12 cellular contexts compared by ENCODE assay signal in genomic region chr10:21171197-21171935, GRCh38.
DNase-seq lines count a peak whose midpoint lies in the region; TF ChIP-seq lines count a peak whose summit lies in the region.
"Had no signal": no experiment of that assay in that cellular context is flagged by ENCODE, and none has a peak within 500 bp of the region (broad histone marks: within the 10 kb centered on the region; RNA-seq: fewer than 3 reads in every experiment).

No MANE protein-coding gene starts in this region.

- no peak overlapping the region for H2AFZ ChIP-seq in PC-9

- H3K4me2 ChIP-seq in PC-9: no peak overlapping the region

- peaks cover 3% of the 10 kb centered on the region for H3K4me1 Mint-ChIP-seq in activated CD4-positive, alpha-beta T cell treated with anti-CD3 and anti-CD28 coated beads, Interleukin-2, amount 10 ng/mL, durations not matched to agents 24 days and 14 days

- H3K9me3 Mint-ChIP-seq in activated CD4-positive, alpha-beta T cell treated with anti-CD3 and anti-CD28 coated beads, Interleukin-2, amount 10 ng/mL, durations not matched to agents 24 days and 14 days: no peaks in the 10 kb centered on the region

- H3K27ac ChIP-seq in PC-9 (no peak overlapping the region), thyroid gland (peak overlapping the region in 2 of 3 donors; percentile 19 to 94)
- H3K27ac ChIP-seq: spleen had no signal

- DNase-seq in activated CD4-positive, alpha-beta T cell treated with anti-CD3 and anti-CD28 coated beads for 48 hours: peak; percentile 21
- DNase-seq in activated CD4-positive, alpha-beta T cell treated with anti-CD3 and anti-CD28 coated beads, Interleukin-2, amount 10 ng/mL, durations not matched to agents 24 days and 14 days: no peak
- DNase-seq in PC-9 (no peak), fibroblast of mammary gland (ENCODE audit: low read depth) (peak; percentile 37), thyroid gland (no peak), NCI-H524 (lab: John Stamatoyannopoulos, UW) (no peak), SIG-M5 treated with dmso at 0.1 percent for 504 hours (lab: John Stamatoyannopoulos, UW; ENCODE audit: unreplicated experiment) (no peak)
- no peak for DNase-seq in central memory CD4-positive, alpha-beta T cell
- DNase-seq: HCEC 1CT; spleen; stimulated activated naive CD4-positive, alpha-beta T cell had no signal

- CTCF ChIA-PET in PC-9 (lab: Charles Lee): interaction anchor here (0.7 kb wide), 1 partner anchor 8 kb away, joined by 3 read pairs; no protein-coding TSS in a partner anchor

- POLR2A ChIA-PET in PC-9 (lab: Charles Lee; ENCODE audit: unreplicated experiment): no interaction called here

- no peaks in the 10 kb centered on the region for H4K20me1 ChIP-seq in PC-9 (ENCODE audit: insufficient read depth)

- H3K27me3 Mint-ChIP-seq in activated CD4-positive, alpha-beta T cell treated with anti-CD3 and anti-CD28 coated beads, Interleukin-2, amount 10 ng/mL, durations not matched to agents 24 days and 14 days: peaks cover 40% of the 10 kb centered on the region

- no TSS peak for BruUV-seq in PC-9 (replicated peaks; lab: Mats Ljungman, UMichigan)

- H3K9me3 ChIP-seq in PC-9 (ENCODE audit: insufficient read depth, low read depth) (no peaks in the 10 kb centered on the region), thyroid gland (no peaks in the 10 kb centered on the region)
- H3K9me3 ChIP-seq: spleen had no signal

- peak; percentile 41; the same call in 1 of the 2 replicates for TF ChIP-seq CTCF in PC-9 (conservative IDR thresholded peaks at IDR 0.05)
- TF ChIP-seq CTCF in fibroblast of mammary gland (conservative IDR thresholded peaks at IDR 0.05; ENCODE audit: control insufficient read depth, insufficient read depth, low read depth, low read length): peak; percentile 48
- peak in 1 of 6 experiments; percentile 17 for TF ChIP-seq CTCF in thyroid gland (IDR thresholded peaks at IDR 0.05)

- H3K4me3 ChIP-seq in PC-9 (no peak overlapping the region), fibroblast of mammary gland (ENCODE audit: control insufficient read depth, low read depth, low read length) (no peak overlapping the region), thyroid gland (replicated peaks in 1 of 3) (no peak overlapping the region)
- H3K4me3 ChIP-seq: lung, spleen had no signal

- H3K27me3 ChIP-seq in PC-9 (ENCODE audit: insufficient read depth, low read depth): no peaks in the 10 kb centered on the region
- H3K27me3 ChIP-seq in thyroid gland: no peaks in the 10 kb centered on the region

- intact Hi-C loops in activated CD4-positive, alpha-beta T cell treated with anti-CD3 and anti-CD28 coated beads, Interleukin-2, amount 10 ng/mL, durations not matched to agents 24 days and 14 days (cut with micrococcal nuclease): loop anchor here (10.0 kb wide), 2 partner anchors 323 to 1173 kb away; partner anchors contain the start of gene SPAG6
- intact Hi-C loops in PC-9 (cut with micrococcal nuclease; ENCODE audit: unreplicated experiment) (loop anchor here (5.0 kb wide), 2 partner anchors 89 to 356 kb away; partner anchors contain the start of gene SKIDA1), thyroid gland (cut with DNase I) (no loop called here)

- H3K4me1 ChIP-seq in PC-9 (replicated peaks; ENCODE audit: insufficient read depth) (peaks cover 24% of the 10 kb centered on the region), thyroid gland (peaks cover 28 to 47% of the 10 kb centered on the region in 2 donors)

- peaks cover 3% of the 10 kb centered on the region for H3K36me3 Mint-ChIP-seq in activated CD4-positive, alpha-beta T cell treated with anti-CD3 and anti-CD28 coated beads, Interleukin-2, amount 10 ng/mL, durations not matched to agents 24 days and 14 days (ENCODE audit: low read depth)

- 85 to 92% methylated on average over 14 of the region's 14 CpGs for WGBS in thyroid gland, 2 donors

- H3K79me2 ChIP-seq in PC-9 (ENCODE audit: low read depth): no peaks in the 10 kb centered on the region

- H3K36me3 ChIP-seq in PC-9 (ENCODE audit: low read depth) (no peaks in the 10 kb centered on the region), thyroid gland (no peaks in the 10 kb centered on the region)
- H3K36me3 ChIP-seq: spleen had no signal

- H3K4me3 Mint-ChIP-seq in activated CD4-positive, alpha-beta T cell treated with anti-CD3 and anti-CD28 coated beads, Interleukin-2, amount 10 ng/mL, durations not matched to agents 24 days and 14 days: no peak overlapping the region

- no peaks in the 10 kb centered on the region; the same call in 1 of the 2 replicates for H3F3A ChIP-seq in PC-9 (ENCODE audit: insufficient read depth, low read depth)

- H3K27ac Mint-ChIP-seq in activated CD4-positive, alpha-beta T cell treated with anti-CD3 and anti-CD28 coated beads, Interleukin-2, amount 10 ng/mL, durations not matched to agents 24 days and 14 days: no peak overlapping the region

- H3K9me2 ChIP-seq in PC-9 (ENCODE audit: insufficient read depth): no peaks in the 10 kb centered on the region

- no peak for TF ChIP-seq POLR2A in thyroid gland (IDR thresholded peaks at IDR 0.05)

Comparison
In these comparisons a context has a peak if more than half of its experiments do, and no peak if none do; other contexts are left out.
1. DNase-seq: peak in activated CD4-positive, alpha-beta T cell treated with anti-CD3 and anti-CD28 coated beads for 48 hours (single experiment) and fibroblast of mammary gland (single experiment); none in activated CD4-positive, alpha-beta T cell treated with anti-CD3 and anti-CD28 coated beads, Interleukin-2, amount 10 ng/mL, durations not matched to agents 24 days and 14 days (single experiment), PC-9 (0 of 2), thyroid gland (0 of 2), NCI-H524 (0 of 2), central memory CD4-positive, alpha-beta T cell (single experiment) and SIG-M5 treated with dmso at 0.1 percent for 504 hours (single experiment).